ENCODE assay signal across 8 cellular contexts in the genomic region with DNA sequence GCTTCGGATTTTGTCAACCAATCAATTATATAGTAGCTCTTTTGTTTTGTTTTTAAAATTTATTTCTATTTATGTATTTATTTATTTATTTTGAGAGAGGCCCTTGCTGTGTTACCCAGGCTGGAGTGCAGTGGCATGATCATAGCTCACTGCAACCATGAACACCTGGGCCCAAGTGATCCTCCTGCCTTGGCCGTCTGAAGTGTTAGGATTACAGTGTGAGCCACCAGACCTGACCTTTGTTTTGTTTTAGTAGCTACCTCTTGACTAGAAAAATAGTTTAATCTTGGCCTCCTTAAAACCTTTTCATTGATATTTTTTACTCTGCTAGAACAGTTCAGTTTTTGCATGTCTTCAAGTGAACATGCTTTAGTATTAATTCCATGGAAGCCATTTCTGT. TPM values are rescaled to one million over a fixed set of nuclear protein-coding genes. Genes with fewer than 3 reads are reported as not detected.
DNase-seq lines count a peak whose midpoint lies in the region; ATAC-seq and TF ChIP-seq lines count a peak whose summit lies in the region.

No MANE protein-coding gene starts in this region.

- POLR2A ChIA-PET in activated naive CD8-positive, alpha-beta T cell treated with anti-CD3 and anti-CD28 coated beads, Interleukin-2, amount 10 ng/mL, durations not matched to agents 7 days and 5 days (lab: Charles Lee) = interaction anchor here (0.5 kb wide), 1 partner anchor 39 kb away, joined by 5 read pairs; no protein-coding TSS in a partner anchor

- no peak for TF ChIP-seq EP300 in tibial nerve (IDR thresholded peaks at IDR 0.05)

- peaks cover 3 to 15% (median 7%) of the 10 kb centered on the region in 4 donors for H3K4me1 ChIP-seq in right lobe of liver
- peaks cover 0 to 51% (median 31%) of the 10 kb centered on the region in 4 donors for H3K4me1 ChIP-seq in tibial nerve
- no peaks in the 10 kb centered on the region for H3K4me1 ChIP-seq in prostate gland (replicated peaks)

- no peak for TF ChIP-seq POLR2A in right lobe of liver (IDR thresholded peaks at IDR 0.05)
- no peak for TF ChIP-seq POLR2A in tibial nerve (IDR thresholded peaks at IDR 0.05)
- TF ChIP-seq POLR2A in prostate gland (IDR thresholded peaks at IDR 0.05) = no peak

- H3K4me3 Mint-ChIP-seq in activated naive CD4-positive, alpha-beta T cell treated with anti-CD3 and anti-CD28 coated beads, Interleukin-2, amount 10 ng/mL, durations not matched to agents 7 days and 5 days = peak overlapping the region; percentile 67
- peak overlapping the region; percentile 57 for H3K4me3 Mint-ChIP-seq in activated naive CD8-positive, alpha-beta T cell treated with anti-CD3 and anti-CD28 coated beads, Interleukin-2, amount 10 ng/mL, durations not matched to agents 7 days and 5 days

- CTCF ChIA-PET in activated naive CD4-positive, alpha-beta T cell treated with anti-CD3 and anti-CD28 coated beads, Interleukin-2, amount 10 ng/mL, durations not matched to agents 7 days and 5 days (lab: Charles Lee) = interaction anchor here (1.0 to 1.3 kb wide), 2 partner anchors 8 to 233 kb away, joined by 3 read pairs; no protein-coding TSS in a partner anchor

- H3K27me3 ChIP-seq in right lobe of liver (no peaks in the 10 kb centered on the region), tibial nerve (no peaks in the 10 kb centered on the region), prostate gland (replicated peaks; ENCODE audit: insufficient read depth) (no peaks in the 10 kb centered on the region)

- DNase-seq in activated naive CD4-positive, alpha-beta T cell treated with anti-CD3 and anti-CD28 coated beads, Interleukin-2, amount 10 ng/mL, durations not matched to agents 7 days and 5 days = no peak
- no peak for DNase-seq in activated naive CD4-positive, alpha-beta T cell (lab: John Stamatoyannopoulos, UW)
- DNase-seq in activated naive CD8-positive, alpha-beta T cell treated with anti-CD3 and anti-CD28 coated beads, Interleukin-2, amount 10 ng/mL, durations not matched to agents 7 days and 5 days = no peak
- DNase-seq in right lobe of liver (no peak), tibial nerve (ENCODE audit: low spot score in 2 of 2) (no peak), prostate gland (ENCODE audit: low spot score) (no peak), ecto neural progenitor cell (ENCODE audit: low spot score) (no peak)

- H3K4me1 Mint-ChIP-seq in activated naive CD4-positive, alpha-beta T cell treated with anti-CD3 and anti-CD28 coated beads, Interleukin-2, amount 10 ng/mL, durations not matched to agents 7 days and 5 days = peaks cover 69% of the 10 kb centered on the region
- H3K4me1 Mint-ChIP-seq in activated naive CD8-positive, alpha-beta T cell treated with anti-CD3 and anti-CD28 coated beads, Interleukin-2, amount 10 ng/mL, durations not matched to agents 7 days and 5 days = peaks cover 22% of the 10 kb centered on the region

- no peak for ATAC-seq in activated naive CD8-positive, alpha-beta T cell treated with anti-CD3 and anti-CD28 coated beads, Interleukin-2, amount 10 ng/mL, durations not matched to agents 7 days and 5 days (ENCODE audit: low read depth)
- ATAC-seq in right lobe of liver (peak in 2 of 4 donors; percentile 10 to 24), HG03025 (IDR thresholded peaks at IDR 0.05; ENCODE audit: low FRiP score, unreplicated experiment) (no peak)

- H3K9me3 ChIP-seq in right lobe of liver = no peaks in the 10 kb centered on the region
- no peaks in the 10 kb centered on the region for H3K9me3 ChIP-seq in tibial nerve
- H3K9me3 ChIP-seq in prostate gland = no peaks in the 10 kb centered on the region

- intact Hi-C loops in right lobe of liver (cut with DNase I) = no loop called here
- intact Hi-C loops in prostate gland (cut with DNase I) = no loop called here

- H3K27ac ChIP-seq in right lobe of liver = peak overlapping the region; percentile 32 to 72 (median 54)
- H3K27ac ChIP-seq in tibial nerve = peak overlapping the region in 3 of 4 donors; percentile 76 to 88 (median 79)
- H3K27ac ChIP-seq in prostate gland = peak overlapping the region in 1 of 2 donors; percentile 52

- H3K27ac Mint-ChIP-seq in activated naive CD4-positive, alpha-beta T cell treated with anti-CD3 and anti-CD28 coated beads, Interleukin-2, amount 10 ng/mL, durations not matched to agents 7 days and 5 days = peak overlapping the region; percentile 96
- no peak overlapping the region for H3K27ac Mint-ChIP-seq in activated naive CD8-positive, alpha-beta T cell treated with anti-CD3 and anti-CD28 coated beads, Interleukin-2, amount 10 ng/mL, durations not matched to agents 7 days and 5 days

- H3K9me3 Mint-ChIP-seq in activated naive CD4-positive, alpha-beta T cell treated with anti-CD3 and anti-CD28 coated beads, Interleukin-2, amount 10 ng/mL, durations not matched to agents 7 days and 5 days = no peaks in the 10 kb centered on the region
- no peaks in the 10 kb centered on the region for H3K9me3 Mint-ChIP-seq in activated naive CD8-positive, alpha-beta T cell treated with anti-CD3 and anti-CD28 coated beads, Interleukin-2, amount 10 ng/mL, durations not matched to agents 7 days and 5 days

- no peaks in the 10 kb centered on the region for H3K27me3 Mint-ChIP-seq in activated naive CD4-positive, alpha-beta T cell treated with anti-CD3 and anti-CD28 coated beads, Interleukin-2, amount 10 ng/mL, durations not matched to agents 7 days and 5 days
- H3K27me3 Mint-ChIP-seq in activated naive CD8-positive, alpha-beta T cell treated with anti-CD3 and anti-CD28 coated beads, Interleukin-2, amount 10 ng/mL, durations not matched to agents 7 days and 5 days = no peaks in the 10 kb centered on the region

- 0% methylated on average over 2 of the region's 2 CpGs for WGBS in right lobe of liver (ENCODE audit: insufficient coverage, low coverage, low lambda C conversion rate, missing lambda C conversion rate)
- WGBS in tibial nerve, 2 donors = 38 to 43% methylated on average over 2 of the region's 2 CpGs
- WGBS in prostate gland = 74% methylated on average over 2 of the region's 2 CpGs

- H3K36me3 ChIP-seq in right lobe of liver (no peaks in the 10 kb centered on the region), tibial nerve (peaks cover 0 to 7% (median 0%) of the 10 kb centered on the region in 3 donors), prostate gland (no peaks in the 10 kb centered on the region)

- H3K36me3 Mint-ChIP-seq in activated naive CD4-positive, alpha-beta T cell treated with anti-CD3 and anti-CD28 coated beads, Interleukin-2, amount 10 ng/mL, durations not matched to agents 7 days and 5 days = peaks cover 43% of the 10 kb centered on the region
- H3K36me3 Mint-ChIP-seq in activated naive CD8-positive, alpha-beta T cell treated with anti-CD3 and anti-CD28 coated beads, Interleukin-2, amount 10 ng/mL, durations not matched to agents 7 days and 5 days = peaks cover 12% of the 10 kb centered on the region

- no peak overlapping the region for H3K4me3 ChIP-seq in right lobe of liver
- H3K4me3 ChIP-seq in tibial nerve = no peak overlapping the region
- no peak overlapping the region for H3K4me3 ChIP-seq in prostate gland

- TF ChIP-seq CTCF in right lobe of liver (IDR thresholded peaks at IDR 0.05) (no peak), tibial nerve (IDR thresholded peaks at IDR 0.05) (no peak), prostate gland (IDR thresholded peaks at IDR 0.05) (no peak)

RNA-seq across cellular contexts. Expression of gene GARRE1, which starts 15.1 kb away (rescaled TPM):
- total RNA-seq in activated naive CD8-positive, alpha-beta T cell treated with anti-CD3 and anti-CD28 coated beads, Interleukin-2, amount 10 ng/mL, durations not matched to agents 7 days and 5 days = 10 to 100 TPM; 17.7 to 19.4 TPM
- 10 to 100 TPM in 2 of 6 experiments, 1 to 10 TPM in 4; 8.1 to 19.4 (median 9.5) TPM for total RNA-seq in right lobe of liver
- total RNA-seq in tibial nerve = 10 to 100 TPM; 21.6 to 35.4 (median 30.9) TPM
- total RNA-seq in prostate gland = 10 to 100 TPM; 17.9 to 29.5 TPM
